ENCODE assay signal across 8 cellular contexts in genomic region chr1:181021155-181021554, GRCh38. TPM values are rescaled to one million over a fixed set of nuclear protein-coding genes. Genes with fewer than 3 reads are reported as not detected.
DNase-seq lines count a peak whose midpoint lies in the region; ATAC-seq and TF ChIP-seq lines count a peak whose summit lies in the region.

No MANE protein-coding gene starts in this region.

- H3K27ac ChIP-seq in BLaER1 treated with 17β-estradiol and CSF1 and Interleukin-3, amounts not matched to agents 10 nM and 100 nM = peak overlapping the region; percentile 35 to 98 (median 94); a peak in 18 of 22 replicates
- H3K27ac ChIP-seq in Karpas-422 (ENCODE audit: low read length) (peak overlapping the region; percentile 45), coronary artery (no peak overlapping the region), neural cell (ENCODE audit: low read length) (no peak overlapping the region)

- TF ChIP-seq RAD21 in neural cell (conservative IDR thresholded peaks at IDR 0.05) = no peak

- H3K27me3 ChIP-seq in BLaER1 treated with 17β-estradiol and CSF1 and Interleukin-3, amounts not matched to agents 10 nM and 100 nM = no peaks in the 10 kb centered on the region
- no peaks in the 10 kb centered on the region for H3K27me3 ChIP-seq in Karpas-422 (ENCODE audit: low read length)
- H3K27me3 ChIP-seq in neural cell (ENCODE audit: insufficient read depth, low read depth, low read length) = no peaks in the 10 kb centered on the region

- no peaks in the 10 kb centered on the region for H3K9me2 ChIP-seq in Karpas-422 (replicated peaks; ENCODE audit: insufficient read depth, low read length)
- no peaks in the 10 kb centered on the region for H3K9me2 ChIP-seq in neural cell (ENCODE audit: insufficient read depth, low read length)

- peak overlapping the region; percentile 67 to 92 (median 84) for H3K4me2 ChIP-seq in BLaER1 treated with 17β-estradiol and CSF1 and Interleukin-3, amounts not matched to agents 10 nM and 100 nM
- H3K4me2 ChIP-seq in Karpas-422 (ENCODE audit: low read depth, low read length, poor library complexity, severe bottlenecking) (peak overlapping the region; percentile 86), neural cell (ENCODE audit: low read length) (peak overlapping the region; percentile 96)

- H3K9me3 ChIP-seq in BLaER1 treated with 17β-estradiol and CSF1 and Interleukin-3, amounts not matched to agents 10 nM and 100 nM (replicated peaks in 1 of 11) = peaks cover 0 to 17% (median under 1%) of the 10 kb centered on the region in 11 experiments; a peak in 12 of 22 replicates
- no peaks in the 10 kb centered on the region for H3K9me3 ChIP-seq in Karpas-422 (ENCODE audit: low read length)
- H3K9me3 ChIP-seq in neural cell (ENCODE audit: low read length) = no peaks in the 10 kb centered on the region

- peaks cover 4 to 24% (median 19%) of the 10 kb centered on the region in 11 experiments; a peak in 17 of 22 replicates for H3K36me3 ChIP-seq in BLaER1 treated with 17β-estradiol and CSF1 and Interleukin-3, amounts not matched to agents 10 nM and 100 nM
- H3K36me3 ChIP-seq in Karpas-422 (ENCODE audit: insufficient read depth, low read length) = peaks cover 20% of the 10 kb centered on the region
- no peaks in the 10 kb centered on the region for H3K36me3 ChIP-seq in neural cell (ENCODE audit: insufficient read depth, low read length)

- peak overlapping the region; percentile 89 to 98 (median 93) for H3K9ac ChIP-seq in BLaER1 treated with 17β-estradiol and CSF1 and Interleukin-3, amounts not matched to agents 10 nM and 100 nM
- H3K9ac ChIP-seq in Karpas-422 (ENCODE audit: low read length) = peak overlapping the region; percentile 90
- H3K9ac ChIP-seq in neural cell (ENCODE audit: low read length) = peak overlapping the region; percentile 90

- TF ChIP-seq CTCF in coronary artery (IDR thresholded peaks at IDR 0.05) (no peak), neural cell (IDR thresholded peaks at IDR 0.05; ENCODE audit: poor library complexity, severe bottlenecking) (no peak)

- H3F3A ChIP-seq in neural cell (ENCODE audit: insufficient read depth, low read length, poor library complexity, severe bottlenecking) = peaks cover 3% of the 10 kb centered on the region

- no peak for ATAC-seq in HG03280 (IDR thresholded peaks at IDR 0.05; ENCODE audit: unreplicated experiment)

- peak overlapping the region; percentile 84 to 97 (median 94) for H3K4me3 ChIP-seq in BLaER1 treated with 17β-estradiol and CSF1 and Interleukin-3, amounts not matched to agents 10 nM and 100 nM
- H3K4me3 ChIP-seq in Karpas-422 (ENCODE audit: low read length) (peak overlapping the region; percentile 90), coronary artery (peak overlapping the region; percentile 99), neural cell (ENCODE audit: low read length) (peak overlapping the region; percentile 92)

- no peak for TF ChIP-seq EP300 in neural cell (conservative IDR thresholded peaks at IDR 0.05; ENCODE audit: poor library complexity, severe bottlenecking)

- H2AFZ ChIP-seq in Karpas-422 (ENCODE audit: low read length) (no peak overlapping the region), neural cell (ENCODE audit: low read depth, low read length) (no peak overlapping the region)

- H3K79me2 ChIP-seq in Karpas-422 (ENCODE audit: low read length) (peaks cover 63% of the 10 kb centered on the region), neural cell (replicated peaks; ENCODE audit: insufficient read depth, low read length) (peaks cover 50% of the 10 kb centered on the region)

- peaks cover 20 to 54% (median 32%) of the 10 kb centered on the region in 11 experiments; a peak in 20 of 22 replicates for H4K20me1 ChIP-seq in BLaER1 treated with 17β-estradiol and CSF1 and Interleukin-3, amounts not matched to agents 10 nM and 100 nM
- H4K20me1 ChIP-seq in Karpas-422 (ENCODE audit: insufficient read depth, low read depth, low read length) = peaks cover 21% of the 10 kb centered on the region; the same call in 1 of the 2 replicates
- no peaks in the 10 kb centered on the region for H4K20me1 ChIP-seq in neural cell (ENCODE audit: insufficient read depth)

- DNase-seq in Karpas-422 (no peak), coronary artery (ENCODE audit: low spot score) (no peak), NCI-H2029 (lab: John Stamatoyannopoulos, UW) (no peak), COR-L47 (lab: John Stamatoyannopoulos, UW) (no peak), OCI-M1 (lab: John Stamatoyannopoulos, UW) (no peak)

- H3K4me1 ChIP-seq in BLaER1 treated with 17β-estradiol and CSF1 and Interleukin-3, amounts not matched to agents 10 nM and 100 nM = peaks cover 35 to 57% (median 46%) of the 10 kb centered on the region in 10 experiments
- peaks cover 34% of the 10 kb centered on the region for H3K4me1 ChIP-seq in Karpas-422 (ENCODE audit: low read length)

TF ChIP-seq in neural cell, 6 proteins besides CTCF, POLR2A, EP300 and RAD21:
- TF ChIP-seq POLR2AphosphoS5 (IDR thresholded peaks at IDR 0.05) (no peak), EZH2 (IDR thresholded peaks at IDR 0.05; ENCODE audit: borderline replicate concordance, insufficient read depth, low read length, poor library complexity, severe bottlenecking) (no peak), SMC3 (conservative IDR thresholded peaks at IDR 0.05; ENCODE audit: poor library complexity) (no peak), REST (IDR thresholded peaks at IDR 0.05; ENCODE audit: borderline replicate concordance) (no peak), TAF1 (IDR thresholded peaks at IDR 0.05; ENCODE audit: low read depth) (no peak), MXI1 (conservative IDR thresholded peaks at IDR 0.05; ENCODE audit: poor library complexity, severe bottlenecking) (no peak)

RNA-seq across cellular contexts. Expression of gene STX6, which starts 1.5 kb away (rescaled TPM):
- 25.0 and 26.4 TPM in 2 replicates for total RNA-seq in Karpas-422 (2014; rRNA removed; shearing (Covaris generic); ENCODE audit: low replicate concordance)
- 40.3 and 40.6 TPM in 2 replicates for polyA plus RNA-seq in neural cell
- polyA minus RNA-seq in neural cell = 64.5 and 66.0 TPM in 2 replicates

RNA-seq across cellular contexts. Expression of gene MR1, which starts 12.6 kb away (rescaled TPM):
- 23.2 and 37.3 TPM in 2 replicates for total RNA-seq in Karpas-422 (2014; rRNA removed; shearing (Covaris generic); ENCODE audit: low replicate concordance)
- 0.32 TPM in 1 of 2 replicates, not detected in the other for polyA plus RNA-seq in neural cell
- polyA minus RNA-seq in neural cell = not detected in 2 replicates

Comparison
In these comparisons a context has a peak if more than half of its experiments do, and no peak if none do; other contexts are left out.
1. H3K27ac ChIP-seq: peak in BLaER1 treated with 17β-estradiol and CSF1 and Interleukin-3, amounts not matched to agents 10 nM and 100 nM (11 of 11) and Karpas-422 (single experiment); none in coronary artery (0 of 2) and neural cell (single experiment).
2. Peak in every context shown above with its lines, with median percentiles within 50 percentile points of each other: H3K4me2 ChIP-seq, H3K4me3 ChIP-seq and H3K9ac ChIP-seq.